14 cellular contexts compared by ENCODE assay signal in genomic region chr2:235827585-235827992, GRCh38.
DNase-seq lines count a peak whose midpoint lies in the region; ATAC-seq, FAIRE-seq and TF ChIP-seq lines count a peak whose summit lies in the region.
"Had no signal": no experiment of that assay in that cellular context is flagged by ENCODE, and none has a peak within 500 bp of the region (broad histone marks: within the 10 kb centered on the region; RNA-seq: fewer than 3 reads in every experiment).

No MANE protein-coding gene starts in this region.

- ATAC-seq in HG03045 (IDR thresholded peaks at IDR 0.05; ENCODE audit: unreplicated experiment) = no peak
- ATAC-seq: activated CD8-positive, alpha-beta T cell treated with anti-CD3 and anti-CD28 coated beads for 36 hours had no signal

- no peak for TF ChIP-seq CTCF in CD14-positive monocyte (IDR thresholded peaks at IDR 0.05)
- TF ChIP-seq CTCF in ascending aorta (IDR thresholded peaks at IDR 0.05) = no peak

- no peaks in the 10 kb centered on the region for H3K36me3 Mint-ChIP-seq in CD14-positive monocyte

- H3K4me3 ChIP-seq in ascending aorta = no peak overlapping the region

- DNase-seq in ELF-1 (ENCODE audit: low read depth, low spot score) = peak; percentile 36
- DNase-seq in RCC 7860 (ENCODE audit: low spot score) = peak; percentile 9
- peak; percentile 20 for DNase-seq in fibroblast of gingiva (ENCODE audit: low read depth)
- DNase-seq in non-pigmented ciliary epithelial cell (ENCODE audit: low read depth) = peak; percentile 14
- no peak for DNase-seq in CD14-positive monocyte (ENCODE audit: low spot score)
- DNase-seq in ascending aorta (ENCODE audit: low spot score in 2 of 2) = no peak
- no peak for DNase-seq in NCI-H2081 (lab: John Stamatoyannopoulos, UW)
- DNase-seq: activated CD8-positive, alpha-beta T cell treated with anti-CD3 and anti-CD28 coated beads for 36 hours; activated naive CD4-positive, alpha-beta T cell; NCI-H2029; T-helper 2 cell had no signal

- H3K4me1 ChIP-seq in ascending aorta = no peaks in the 10 kb centered on the region

- no peaks in the 10 kb centered on the region for H3K27me3 ChIP-seq in ascending aorta

- no peak overlapping the region for H3K27ac Mint-ChIP-seq in CD14-positive monocyte
- H3K27ac Mint-ChIP-seq: activated CD8-positive, alpha-beta T cell treated with anti-CD3 and anti-CD28 coated beads for 36 hours had no signal

- H3K9me3 Mint-ChIP-seq in CD14-positive monocyte = peaks cover 0 to under 1% (median 0%) of the 10 kb centered on the region in 7 donors
- H3K9me3 Mint-ChIP-seq: activated CD8-positive, alpha-beta T cell treated with anti-CD3 and anti-CD28 coated beads for 36 hours; neural crest cell had no signal

- no peak for FAIRE-seq in RCC 7860 (lab: Jason Lieb, UNC)

- H3K36me3 ChIP-seq in ascending aorta = no peaks in the 10 kb centered on the region

- intact Hi-C loops in CD14-positive monocyte (cut with micrococcal nuclease) = no loop called here
- intact Hi-C loops in ascending aorta (cut with DNase I) = no loop called here

- no peak overlapping the region for H3K27ac ChIP-seq in ascending aorta
- H3K27ac ChIP-seq: C4-2B had no signal

- H3K9me3 ChIP-seq in ascending aorta = no peaks in the 10 kb centered on the region

- H3K4me3 Mint-ChIP-seq in CD14-positive monocyte = no peak overlapping the region
- H3K4me3 Mint-ChIP-seq: activated CD8-positive, alpha-beta T cell treated with anti-CD3 and anti-CD28 coated beads for 36 hours; neural crest cell had no signal

- H3K27me3 Mint-ChIP-seq in CD14-positive monocyte (ENCODE audit: low read depth in 3 of 3) = peaks cover 0 to 3% (median 2%) of the 10 kb centered on the region in 3 donors
- H3K27me3 Mint-ChIP-seq: activated CD8-positive, alpha-beta T cell treated with anti-CD3 and anti-CD28 coated beads for 36 hours had no signal

- H3K4me1 Mint-ChIP-seq in CD14-positive monocyte = no peaks in the 10 kb centered on the region
- H3K4me1 Mint-ChIP-seq: neural crest cell had no signal

Comparison
In these comparisons a context has a peak if more than half of its experiments do, and no peak if none do; other contexts are left out.
1. DNase-seq: peak in ELF-1 (single experiment), RCC 7860 (single experiment), fibroblast of gingiva (single experiment) and non-pigmented ciliary epithelial cell (single experiment); none in CD14-positive monocyte (single experiment), ascending aorta (0 of 2) and NCI-H2081 (0 of 2).